13 cellular contexts compared by ENCODE assay signal in the genomic region with DNA sequence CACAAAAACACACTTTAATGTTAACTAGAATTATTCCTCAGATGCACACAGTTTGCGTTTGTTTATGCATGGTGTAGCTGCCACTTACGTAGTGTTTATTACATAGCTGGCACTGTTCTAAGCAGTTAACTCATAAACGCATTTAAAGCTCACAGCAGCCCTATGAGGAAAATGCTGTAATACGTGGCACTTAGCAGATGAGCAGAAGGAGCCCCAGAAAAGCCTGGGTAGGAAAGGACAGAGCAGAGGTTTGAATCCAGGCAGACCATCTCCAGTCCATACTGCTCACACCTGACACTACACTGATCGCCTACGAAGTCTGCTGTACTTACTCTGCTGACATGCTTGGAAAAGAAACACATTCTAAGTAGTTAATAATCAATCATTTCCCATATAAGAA.
DNase-seq lines count a peak whose midpoint lies in the region; ATAC-seq, FAIRE-seq and TF ChIP-seq lines count a peak whose summit lies in the region.
"Had no signal": no experiment of that assay in that cellular context is flagged by ENCODE, and none has a peak within 500 bp of the region (broad histone marks: within the 10 kb centered on the region; RNA-seq: fewer than 3 reads in every experiment).

No MANE protein-coding gene starts in this region.

- ATAC-seq in SK-N-SH treated with all-trans-retinoic acid at 6 μM for 48 hours = peak; percentile 36
- ATAC-seq in left colon = peak; percentile 90
- no peak for ATAC-seq in HG02610 (IDR thresholded peaks at IDR 0.05; ENCODE audit: unreplicated experiment)

- no peaks in the 10 kb centered on the region for H3K36me3 ChIP-seq in skeletal muscle tissue (ENCODE audit: control insufficient read depth in 3 of 3, insufficient read depth in 3 of 3, low read length in 3 of 3)

- intact Hi-C loops in left colon (cut with DNase I, micrococcal nuclease) = no loop called here

- H3K4me1 ChIP-seq in skeletal muscle tissue (ENCODE audit: control insufficient read depth in 3 of 3, insufficient read depth in 3 of 3, low read length in 3 of 3) = peaks cover 8 to 18% (median 16%) of the 10 kb centered on the region in 3 donors

- no peaks in the 10 kb centered on the region for H3K9me3 ChIP-seq in skeletal muscle tissue (ENCODE audit: control insufficient read depth in 3 of 3, low read length in 3 of 3)

- H3K27me3 ChIP-seq in skeletal muscle tissue (ENCODE audit: control insufficient read depth in 3 of 3, insufficient read depth in 3 of 3, low read length in 3 of 3) = no peaks in the 10 kb centered on the region

- H3K9ac ChIP-seq in skeletal muscle tissue (ENCODE audit: low read depth in 1 of 3, low read length in 3 of 3) = peak overlapping the region; percentile 32 to 70 (median 68)

- no peak for DNase-seq in D721Med (ENCODE audit: insufficient read length, low spot score)
- no peak for DNase-seq in left colon
- no peak for DNase-seq in erythroblast (lab: John Stamatoyannopoulos, UW)
- no peak for DNase-seq in ecto neural progenitor cell (ENCODE audit: low spot score)
- DNase-seq in ACHN = no peak
- DNase-seq: activated CD8-positive, alpha-beta memory T cell treated with anti-CD3 and anti-CD28 coated beads, Interleukin-2, amount 50 U/mL, for 48 hours; NCI-H1694 treated with DMSO at 0.1 percent for 48 hours; NCI-H526 had no signal

- no peak for TF ChIP-seq POLR2A in erythroblast (IDR thresholded peaks at IDR 0.05; ENCODE audit: low read length)

- peak overlapping the region; percentile 17 to 49 (median 44) for H3K4me3 ChIP-seq in skeletal muscle tissue (ENCODE audit: low read length in 3 of 3)

- in situ Hi-C loops in ACHN (cut with HindIII; ENCODE audit: low pct_ligation_motif_present, low pct_unique_long_range_greater_than_20kb, low sequenced_read_pairs) = no loop called here

- FAIRE-seq in D721Med (lab: Jason Lieb, UNC) = peak; percentile 95

- H3K27ac ChIP-seq in skeletal muscle tissue (ENCODE audit: low read depth, low read length) = peak overlapping the region; percentile 37
- H3K27ac ChIP-seq: C4-2B, RWPE1 had no signal

- TF ChIP-seq CTCF in D721Med (IDR thresholded peaks at IDR 0.05; ENCODE audit: insufficient read depth, missing control alignments) = no peak

TF ChIP-seq in SK-N-SH treated with all-trans-retinoic acid at 6 μM for 48 hours, 23 proteins besides CTCF, POLR2A, EP300 and RAD21:
- TF ChIP-seq GLIS3 (CRISPR knock-in tag; IDR thresholded peaks at IDR 0.05) = no peak
- TF ChIP-seq, protein P1, sequence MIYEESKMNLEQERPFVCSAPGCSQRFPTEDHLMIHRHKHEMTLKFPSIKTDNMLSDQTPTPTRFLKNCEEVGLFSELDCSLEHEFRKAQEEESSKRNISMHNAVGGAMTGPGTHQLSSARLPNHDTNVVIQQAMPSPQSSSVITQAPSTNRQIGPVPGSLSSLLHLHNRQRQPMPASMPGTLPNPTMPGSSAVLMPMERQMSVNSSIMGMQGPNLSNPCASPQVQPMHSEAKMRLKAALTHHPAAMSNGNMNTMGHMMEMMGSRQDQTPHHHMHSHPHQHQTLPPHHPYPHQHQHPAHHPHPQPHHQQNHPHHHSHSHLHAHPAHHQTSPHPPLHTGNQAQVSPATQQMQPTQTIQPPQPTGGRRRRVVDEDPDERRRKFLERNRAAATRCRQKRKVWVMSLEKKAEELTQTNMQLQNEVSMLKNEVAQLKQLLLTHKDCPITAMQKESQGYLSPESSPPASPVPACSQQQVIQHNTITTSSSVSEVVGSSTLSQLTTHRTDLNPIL (CRISPR knock-in tag; IDR thresholded peaks at IDR 0.05; ENCODE audit: low read depth) = no peak
- no peak for TF ChIP-seq ZNF565 (CRISPR knock-in tag; conservative IDR thresholded peaks at IDR 0.05; ENCODE audit: low read depth)
- no peak for TF ChIP-seq ZFP30 (CRISPR knock-in tag; IDR thresholded peaks at IDR 0.05)
- no peak for TF ChIP-seq CSRNP3 (CRISPR knock-in tag; IDR thresholded peaks at IDR 0.05)
- no peak for TF ChIP-seq ZC3H10 (CRISPR knock-in tag; IDR thresholded peaks at IDR 0.05)
- no peak for TF ChIP-seq RARB (CRISPR knock-in tag; IDR thresholded peaks at IDR 0.05)
- TF ChIP-seq, protein P2, sequence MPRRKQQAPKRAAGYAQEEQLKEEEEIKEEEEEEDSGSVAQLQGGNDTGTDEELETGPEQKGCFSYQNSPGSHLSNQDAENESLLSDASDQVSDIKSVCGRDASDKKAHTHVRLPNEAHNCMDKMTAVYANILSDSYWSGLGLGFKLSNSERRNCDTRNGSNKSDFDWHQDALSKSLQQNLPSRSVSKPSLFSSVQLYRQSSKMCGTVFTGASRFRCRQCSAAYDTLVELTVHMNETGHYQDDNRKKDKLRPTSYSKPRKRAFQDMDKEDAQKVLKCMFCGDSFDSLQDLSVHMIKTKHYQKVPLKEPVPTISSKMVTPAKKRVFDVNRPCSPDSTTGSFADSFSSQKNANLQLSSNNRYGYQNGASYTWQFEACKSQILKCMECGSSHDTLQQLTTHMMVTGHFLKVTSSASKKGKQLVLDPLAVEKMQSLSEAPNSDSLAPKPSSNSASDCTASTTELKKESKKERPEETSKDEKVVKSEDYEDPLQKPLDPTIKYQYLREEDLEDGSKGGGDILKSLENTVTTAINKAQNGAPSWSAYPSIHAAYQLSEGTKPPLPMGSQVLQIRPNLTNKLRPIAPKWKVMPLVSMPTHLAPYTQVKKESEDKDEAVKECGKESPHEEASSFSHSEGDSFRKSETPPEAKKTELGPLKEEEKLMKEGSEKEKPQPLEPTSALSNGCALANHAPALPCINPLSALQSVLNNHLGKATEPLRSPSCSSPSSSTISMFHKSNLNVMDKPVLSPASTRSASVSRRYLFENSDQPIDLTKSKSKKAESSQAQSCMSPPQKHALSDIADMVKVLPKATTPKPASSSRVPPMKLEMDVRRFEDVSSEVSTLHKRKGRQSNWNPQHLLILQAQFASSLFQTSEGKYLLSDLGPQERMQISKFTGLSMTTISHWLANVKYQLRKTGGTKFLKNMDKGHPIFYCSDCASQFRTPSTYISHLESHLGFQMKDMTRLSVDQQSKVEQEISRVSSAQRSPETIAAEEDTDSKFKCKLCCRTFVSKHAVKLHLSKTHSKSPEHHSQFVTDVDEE (CRISPR knock-in tag; IDR thresholded peaks at IDR 0.05) = no peak
- no peak for TF ChIP-seq ESRRG (CRISPR knock-in tag; IDR thresholded peaks at IDR 0.05)
- no peak for TF ChIP-seq ZFP3 (CRISPR knock-in tag; IDR thresholded peaks at IDR 0.05)
- TF ChIP-seq PPARA (CRISPR knock-in tag; IDR thresholded peaks at IDR 0.05; ENCODE audit: borderline replicate concordance) = no peak
- no peak for TF ChIP-seq POU6F1 (CRISPR knock-in tag; IDR thresholded peaks at IDR 0.05; ENCODE audit: borderline replicate concordance, low read depth)
- TF ChIP-seq BACH2 (CRISPR knock-in tag; IDR thresholded peaks at IDR 0.05; ENCODE audit: borderline replicate concordance) = no peak
- no peak for TF ChIP-seq ISL1 (CRISPR knock-in tag; IDR thresholded peaks at IDR 0.05)
- TF ChIP-seq ZNF8 (CRISPR knock-in tag; IDR thresholded peaks at IDR 0.05) = no peak
- no peak for TF ChIP-seq TCF4 (CRISPR knock-in tag; IDR thresholded peaks at IDR 0.05; ENCODE audit: borderline replicate concordance)
